1 cellular context compared by ENCODE assay signal in the genomic region with DNA sequence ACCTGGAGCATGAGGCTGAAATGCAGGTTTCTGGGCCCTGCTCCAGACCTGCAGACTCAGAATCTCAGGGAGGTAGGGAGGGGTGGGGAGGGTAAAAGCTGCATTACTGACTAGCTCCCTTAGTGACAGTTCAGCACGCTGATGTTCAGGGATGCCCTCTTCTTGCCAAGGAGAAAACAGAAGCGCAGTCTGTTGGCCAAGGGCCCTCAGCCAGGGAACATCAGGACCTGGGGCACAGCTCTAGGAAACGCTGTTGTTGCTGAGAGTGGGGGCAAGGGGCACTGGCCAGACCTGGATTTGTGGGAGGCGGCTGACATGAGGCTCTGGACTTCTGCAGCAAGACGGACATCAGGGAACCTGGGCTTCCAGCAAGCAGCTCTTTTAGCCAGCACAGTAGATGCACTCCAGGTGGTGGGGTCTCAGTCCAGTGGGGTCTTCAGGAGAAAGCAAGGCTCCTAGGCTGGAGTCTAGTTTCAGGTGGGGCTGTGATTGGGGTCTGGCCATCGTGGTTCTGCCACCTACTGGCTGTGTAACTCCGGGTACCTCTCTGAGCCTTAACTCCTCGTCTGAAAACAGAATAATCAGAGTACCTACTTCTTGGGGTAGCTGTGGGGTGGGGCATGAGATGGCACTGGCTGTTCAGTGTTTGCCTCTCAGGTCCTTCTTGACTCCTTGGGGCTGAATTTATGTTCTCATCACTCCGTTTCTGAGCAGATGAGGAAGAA.
TF ChIP-seq lines count a peak whose summit lies in the region.

No MANE protein-coding gene starts in this region.

TF ChIP-seq in H1, 55 proteins besides CTCF, POLR2A, EP300 and RAD21 (continued from another document):
- no peak for TF ChIP-seq CREB1 (IDR thresholded peaks at IDR 0.05)
- no peak for TF ChIP-seq SIX5 (IDR thresholded peaks at IDR 0.05; ENCODE audit: low read depth, low read length)
- no peak for TF ChIP-seq SP1 (IDR thresholded peaks at IDR 0.05; ENCODE audit: low read depth, low read length)
- no peak for TF ChIP-seq NANOG (IDR thresholded peaks at IDR 0.05; ENCODE audit: insufficient read depth, low read depth, low read length, poor library complexity, severe bottlenecking)
- TF ChIP-seq CHD2 (IDR thresholded peaks at IDR 0.05; ENCODE audit: low read length), result no peak
- TF ChIP-seq NRF1 (IDR thresholded peaks at IDR 0.05; ENCODE audit: low read depth, low read length), result no peak
- no peak for TF ChIP-seq JUN (IDR thresholded peaks at IDR 0.05; ENCODE audit: low read depth, low read length)
- TF ChIP-seq ATF3 (IDR thresholded peaks at IDR 0.05; ENCODE audit: insufficient read depth, low read depth, low read length), result no peak
TF ChIP-seq in H1: peak in this region for 0.
